ENCODE assay signal across 1 cellular context in the genomic region with DNA sequence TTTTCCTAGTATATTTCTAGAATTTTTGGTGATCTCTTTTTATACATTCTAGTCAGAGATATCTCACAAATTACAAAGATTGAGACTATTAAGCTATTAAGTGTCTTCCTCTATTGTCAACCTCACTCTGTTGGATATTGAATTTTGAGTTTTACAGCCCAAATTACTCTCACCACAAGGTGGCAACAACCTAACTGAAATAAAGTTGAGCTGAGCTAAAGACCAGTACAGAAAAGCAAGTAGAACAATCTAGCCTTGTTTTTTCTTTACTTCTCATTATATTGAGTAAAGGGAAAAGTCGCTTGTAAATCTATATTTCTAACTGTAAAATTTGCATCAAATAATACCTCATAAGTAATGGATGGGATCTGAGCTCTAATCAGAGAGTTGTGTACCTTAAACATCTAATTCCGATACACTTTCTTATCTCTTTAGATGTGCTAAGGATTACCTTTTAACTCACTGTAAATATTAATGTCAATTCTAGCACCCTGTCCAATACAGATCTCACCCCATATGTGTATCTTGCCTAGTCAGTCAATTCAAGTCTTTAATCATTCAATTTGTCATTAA.
TF ChIP-seq lines count a peak whose summit lies in the region.

No MANE protein-coding gene starts in this region.

TF ChIP-seq in K562, 482 proteins besides CTCF, POLR2A, EP300 and RAD21 (continued from another document):
- TF ChIP-seq MBD2 (IDR thresholded peaks at IDR 0.05; ENCODE audit: borderline replicate concordance, low read depth) = no peak
- no peak for TF ChIP-seq ZNF174 (CRISPR knock-in tag; IDR thresholded peaks at IDR 0.05)
- TF ChIP-seq STAG1 (CRISPR knock-in tag; IDR thresholded peaks at IDR 0.05; ENCODE audit: borderline replicate concordance) = no peak
- TF ChIP-seq KDM5B (IDR thresholded peaks at IDR 0.05; ENCODE audit: insufficient replicate concordance, low read depth, low read length) = no peak
- TF ChIP-seq CBX5 (IDR thresholded peaks at IDR 0.05; ENCODE audit: borderline replicate concordance, low read depth) = no peak
- no peak for TF ChIP-seq ZNF217 (CRISPR knock-in tag; IDR thresholded peaks at IDR 0.05)
- TF ChIP-seq MCM2 (IDR thresholded peaks at IDR 0.05; ENCODE audit: low read depth) = no peak
